ENCODE assay signal across 8 cellular contexts in genomic region chr5:172769324-172769597, GRCh38. TPM values are rescaled to one million over a fixed set of nuclear protein-coding genes. Genes with fewer than 3 reads are reported as not detected.
A peak's percentile ranks its signal among the peaks of the same experiment; 100 is the strongest.
DNase-seq lines count a peak whose midpoint lies in the region; ATAC-seq and TF ChIP-seq lines count a peak whose summit lies in the region.

No MANE protein-coding gene starts in this region.

- no peak for TF ChIP-seq EP300 in upper lobe of left lung (IDR thresholded peaks at IDR 0.05)

- H3K9me3 ChIP-seq in mononuclear cell (ENCODE audit: low read depth, low read length) (no peaks in the 10 kb centered on the region), upper lobe of left lung (no peaks in the 10 kb centered on the region)

- 18 to 48% methylated on average over 2 of the region's 2 CpGs for WGBS in upper lobe of left lung, 2 donors

- no peaks in the 10 kb centered on the region for H3K27me3 ChIP-seq in mononuclear cell (ENCODE audit: insufficient read depth, low read length)
- no peaks in the 10 kb centered on the region for H3K27me3 ChIP-seq in upper lobe of left lung

- no peak for TF ChIP-seq POLR2A in upper lobe of left lung (IDR thresholded peaks at IDR 0.05)

- TF ChIP-seq CTCF in cardiac fibroblast (IDR thresholded peaks at IDR 0.05; ENCODE audit: low read depth, low read length) (no peak), upper lobe of left lung (IDR thresholded peaks at IDR 0.05) (no peak)

- peak overlapping the region; percentile 82 for H3K4me3 Mint-ChIP-seq in activated naive CD4-positive, alpha-beta T cell treated with anti-CD3 and anti-CD28 coated beads, Interleukin-2, amount 50 U/mL, for 24 hours

- H3K36me3 Mint-ChIP-seq in activated naive CD4-positive, alpha-beta T cell treated with anti-CD3 and anti-CD28 coated beads, Interleukin-2, amount 50 U/mL, for 24 hours = peaks cover 11% of the 10 kb centered on the region
- H3K36me3 Mint-ChIP-seq in activated naive CD4-positive, alpha-beta T cell treated with anti-CD3 and anti-CD28 coated beads, Interleukin-2, amount 50 U/mL, for 72 hours = peaks cover 18 to 20% of the 10 kb centered on the region in 2 donors

- peaks cover 73% of the 10 kb centered on the region for H3K4me1 ChIP-seq in mononuclear cell (ENCODE audit: insufficient read depth, low read length)
- H3K4me1 ChIP-seq in upper lobe of left lung = peaks cover 35 to 63% (median 40%) of the 10 kb centered on the region in 4 donors

- DNase-seq in activated naive CD4-positive, alpha-beta T cell treated with anti-CD3 and anti-CD28 coated beads, Interleukin-2, amount 50 U/mL, for 72 hours (ENCODE audit: low spot score in 2 of 2) = no peak
- DNase-seq in cardiac fibroblast (ENCODE audit: low read depth in 2 of 2) (no peak), upper lobe of left lung (no peak), AG08395 (ENCODE audit: low spot score) (no peak), DMS153 treated with DMSO at 0.1 percent for 48 hours (lab: John Stamatoyannopoulos, UW; ENCODE audit: unreplicated experiment) (no peak)
- DNase-seq in stimulated activated CD4-positive, alpha-beta T cell treated with anti-CD3 and anti-CD28 coated beads, Interleukin-4, amount 100 ng/mL, for 4 hours = no peak

- H3K27me3 Mint-ChIP-seq in activated naive CD4-positive, alpha-beta T cell treated with anti-CD3 and anti-CD28 coated beads, Interleukin-2, amount 50 U/mL, for 24 hours = no peaks in the 10 kb centered on the region

- peaks cover 20 to 36% (median 26%) of the 10 kb centered on the region in 4 donors for H3K36me3 ChIP-seq in upper lobe of left lung

- H3K27ac Mint-ChIP-seq in activated naive CD4-positive, alpha-beta T cell treated with anti-CD3 and anti-CD28 coated beads, Interleukin-2, amount 50 U/mL, for 24 hours = peak overlapping the region; percentile 84
- peak overlapping the region in 1 of 2 donors; percentile 97 for H3K27ac Mint-ChIP-seq in activated naive CD4-positive, alpha-beta T cell treated with anti-CD3 and anti-CD28 coated beads, Interleukin-2, amount 50 U/mL, for 72 hours

- no peaks in the 10 kb centered on the region for H3K9me3 Mint-ChIP-seq in activated naive CD4-positive, alpha-beta T cell treated with anti-CD3 and anti-CD28 coated beads, Interleukin-2, amount 50 U/mL, for 24 hours
- H3K9me3 Mint-ChIP-seq in activated naive CD4-positive, alpha-beta T cell treated with anti-CD3 and anti-CD28 coated beads, Interleukin-2, amount 50 U/mL, for 72 hours = no peaks in the 10 kb centered on the region

- H3K4me3 ChIP-seq in cardiac fibroblast (replicated peaks in 1 of 2; ENCODE audit: low read depth in 2 of 2, low read length in 2 of 2) = peak overlapping the region; percentile 66 to 82
- H3K4me3 ChIP-seq in mononuclear cell (ENCODE audit: low read length) = peak overlapping the region; percentile 72
- peak overlapping the region; percentile 62 to 78 (median 70) for H3K4me3 ChIP-seq in upper lobe of left lung

- no peak for ATAC-seq in activated naive CD4-positive, alpha-beta T cell treated with anti-CD3 and anti-CD28 coated beads, Interleukin-2, amount 50 U/mL, for 72 hours
- ATAC-seq in upper lobe of left lung (ENCODE audit: low FRiP score in 2 of 2) = no peak

- H3K27ac ChIP-seq in upper lobe of left lung = peak overlapping the region; percentile 99 to 100 (median 99)

- H3K4me1 Mint-ChIP-seq in activated naive CD4-positive, alpha-beta T cell treated with anti-CD3 and anti-CD28 coated beads, Interleukin-2, amount 50 U/mL, for 24 hours = peaks cover 76% of the 10 kb centered on the region

RNA-seq across cellular contexts. Expression of gene DUSP1, which starts 1.7 kb away (rescaled TPM):
- 10 to 100 TPM; 12.0 to 17.6 TPM for total RNA-seq in activated naive CD4-positive, alpha-beta T cell treated with anti-CD3 and anti-CD28 coated beads, Interleukin-2, amount 50 U/mL, for 72 hours
- total RNA-seq in mononuclear cell (3,538 TPM), upper lobe of left lung (1,000 to 10,000 TPM in 3 of 6 donors, 100 to 1,000 TPM in 3; 568 to 1,492 (median 904) TPM)

Comparison
In these comparisons a context has a peak if more than half of its experiments do, and no peak if none do; other contexts are left out.
1. RNA of gene DUSP1, which starts 1.7 kb away (total RNA-seq): 3,538 TPM in mononuclear cell (single experiment) and 568 to 1,492 TPM in upper lobe of left lung; 12.0 to 17.6 TPM in activated naive CD4-positive, alpha-beta T cell treated with anti-CD3 and anti-CD28 coated beads, Interleukin-2, amount 50 U/mL, for 72 hours; every median in the first group is over 10 times any median in the second.
2. Peak in every context shown above with its lines, with median percentiles within 50 percentile points of each other: H3K4me3 ChIP-seq.